Comparison of ENCODE assay signal across 1 cellular context in the genomic region with DNA sequence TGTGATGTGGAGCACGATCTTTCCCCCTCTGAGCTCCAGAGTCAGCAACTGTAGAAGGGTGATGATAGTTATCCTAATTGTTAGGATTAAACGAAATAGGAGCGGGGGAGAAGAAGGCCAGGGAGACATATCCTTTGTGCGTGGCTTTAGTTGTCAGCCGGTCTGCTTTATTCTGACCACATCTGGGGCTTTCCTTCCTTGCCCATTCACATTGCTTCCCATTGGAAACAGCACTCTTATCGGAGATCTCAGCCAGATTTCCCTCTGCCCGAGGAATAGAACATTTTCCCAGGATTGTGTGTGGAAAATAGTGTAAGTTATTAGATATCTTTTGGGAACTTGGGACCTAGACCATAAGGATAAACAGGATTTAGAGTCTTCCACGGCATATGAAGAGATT.
TF ChIP-seq lines count a peak whose summit lies in the region.

No MANE protein-coding gene starts in this region.

TF ChIP-seq in K562, 482 proteins besides CTCF, POLR2A, EP300 and RAD21:
- TF ChIP-seq MEF2A (IDR thresholded peaks at IDR 0.05; ENCODE audit: control insufficient read depth, low read depth, low read length) (no peak), ZNF551 (CRISPR knock-in tag; IDR thresholded peaks at IDR 0.05) (no peak), ZBTB1 (CRISPR knock-in tag; IDR thresholded peaks at IDR 0.05; ENCODE audit: borderline replicate concordance, low read depth) (no peak), ZNF408 (CRISPR knock-in tag; IDR thresholded peaks at IDR 0.05; ENCODE audit: low read depth) (no peak), RBM34 (IDR thresholded peaks at IDR 0.05; ENCODE audit: borderline replicate concordance, insufficient read depth, low read length) (no peak), NBN (IDR thresholded peaks at IDR 0.05; ENCODE audit: low read depth) (no peak), ZNF707 (CRISPR knock-in tag; conservative IDR thresholded peaks at IDR 0.05) (no peak), PHF21A (IDR thresholded peaks at IDR 0.05; ENCODE audit: borderline replicate concordance, low read depth) (no peak), CHD2 (IDR thresholded peaks at IDR 0.05; ENCODE audit: low read depth, low read length) (no peak), ZKSCAN1 (IDR thresholded peaks at IDR 0.05; ENCODE audit: low read depth, low read length) (no peak), CBX1 (IDR thresholded peaks at IDR 0.05; ENCODE audit: low read depth) (no peak), RAD51 (IDR thresholded peaks at IDR 0.05; ENCODE audit: borderline replicate concordance, low read depth) (no peak), ILK (tag; IDR thresholded peaks at IDR 0.05; ENCODE audit: borderline replicate concordance, low read depth) (no peak), MAFF (IDR thresholded peaks at IDR 0.05; ENCODE audit: low read length) (no peak), PCBP2 (IDR thresholded peaks at IDR 0.05; ENCODE audit: low read depth, low read length, poor library complexity, severe bottlenecking) (no peak)
- TF ChIP-seq, protein P1, sequence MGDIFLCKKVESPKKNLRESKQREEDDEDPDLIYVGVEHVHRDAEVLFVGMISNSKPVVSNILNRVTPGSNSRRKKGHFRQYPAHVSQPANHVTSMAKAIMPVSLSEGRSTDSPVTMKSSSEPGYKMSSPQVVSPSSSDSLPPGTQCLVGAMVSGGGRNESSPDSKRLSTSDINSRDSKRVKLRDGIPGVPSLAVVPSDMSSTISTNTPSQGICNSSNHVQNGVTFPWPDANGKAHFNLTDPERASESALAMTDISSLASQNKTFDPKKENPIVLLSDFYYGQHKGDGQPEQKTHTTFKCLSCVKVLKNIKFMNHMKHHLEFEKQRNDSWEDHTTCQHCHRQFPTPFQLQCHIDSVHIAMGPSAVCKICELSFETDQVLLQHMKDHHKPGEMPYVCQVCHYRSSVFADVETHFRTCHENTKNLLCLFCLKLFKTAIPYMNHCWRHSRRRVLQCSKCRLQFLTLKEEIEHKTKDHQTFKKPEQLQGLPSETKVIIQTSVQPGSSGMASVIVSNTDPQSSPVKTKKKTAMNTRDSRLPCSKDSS (IDR thresholded peaks at IDR 0.05; ENCODE audit: low read depth, partially characterized antibody) = no peak
- TF ChIP-seq, protein P2, sequence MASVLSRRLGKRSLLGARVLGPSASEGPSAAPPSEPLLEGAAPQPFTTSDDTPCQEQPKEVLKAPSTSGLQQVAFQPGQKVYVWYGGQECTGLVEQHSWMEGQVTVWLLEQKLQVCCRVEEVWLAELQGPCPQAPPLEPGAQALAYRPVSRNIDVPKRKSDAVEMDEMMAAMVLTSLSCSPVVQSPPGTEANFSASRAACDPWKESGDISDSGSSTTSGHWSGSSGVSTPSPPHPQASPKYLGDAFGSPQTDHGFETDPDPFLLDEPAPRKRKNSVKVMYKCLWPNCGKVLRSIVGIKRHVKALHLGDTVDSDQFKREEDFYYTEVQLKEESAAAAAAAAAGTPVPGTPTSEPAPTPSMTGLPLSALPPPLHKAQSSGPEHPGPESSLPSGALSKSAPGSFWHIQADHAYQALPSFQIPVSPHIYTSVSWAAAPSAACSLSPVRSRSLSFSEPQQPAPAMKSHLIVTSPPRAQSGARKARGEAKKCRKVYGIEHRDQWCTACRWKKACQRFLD (CRISPR knock-in tag; IDR thresholded peaks at IDR 0.05) = no peak
